Comparison of ENCODE assay signal across 17 cellular contexts in the genomic region with DNA sequence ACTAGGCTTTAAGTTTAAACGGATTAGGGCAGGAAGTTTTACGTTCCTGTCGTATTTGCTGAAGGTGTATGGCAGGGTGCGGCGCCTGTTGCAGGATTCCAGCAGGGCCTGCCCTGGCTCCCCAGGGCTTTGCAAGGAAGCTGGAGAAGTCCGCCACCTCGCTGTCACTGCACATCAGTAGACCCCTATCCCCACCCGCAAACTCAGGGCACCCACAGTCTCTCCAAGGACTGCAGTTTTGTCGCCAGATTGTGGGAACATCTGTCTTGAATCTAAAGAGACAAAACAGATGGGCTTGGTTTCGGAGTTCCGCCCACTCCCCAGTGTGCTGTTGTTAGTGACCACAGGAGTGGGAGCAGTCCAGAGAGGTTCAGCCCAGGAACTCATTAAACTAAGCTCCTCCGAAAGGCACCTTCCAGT.
DNase-seq lines count a peak whose midpoint lies in the region; ATAC-seq, FAIRE-seq and TF ChIP-seq lines count a peak whose summit lies in the region.
"Had no signal": no experiment of that assay in that cellular context is flagged by ENCODE, and none has a peak within 500 bp of the region (broad histone marks: within the 10 kb centered on the region; RNA-seq: fewer than 3 reads in every experiment).

No MANE protein-coding gene starts in this region.

- peak overlapping the region; percentile 5 for H3K18ac ChIP-seq in neuronal stem cell (ENCODE audit: low read length)

- no peak overlapping the region for H3K4ac ChIP-seq in neuronal stem cell (ENCODE audit: low read length)

- BruUV-seq in Calu3 (replicated peaks; lab: Mats Ljungman, UMichigan), result no TSS peak

- H2BK120ac ChIP-seq in neuronal stem cell (ENCODE audit: low read depth, low read length), result no peak overlapping the region

- H2BK5ac ChIP-seq in neuronal stem cell (ENCODE audit: low read length), result no peak overlapping the region

- peaks cover 58% of the 10 kb centered on the region for H3K4me1 Mint-ChIP-seq in Calu3 (ENCODE audit: low read depth, unreplicated experiment)
- H3K4me1 Mint-ChIP-seq in endodermal cell, result peaks cover 30% of the 10 kb centered on the region
- H3K4me1 Mint-ChIP-seq in natural killer cell treated with Interleukin-12 subunit alpha and Interleukin-12 subunit beta and Interleukin-15 and Interleukin-18, amount 100 ng/mL, for 72 hours (ENCODE audit: low read depth in 2 of 2), result peaks cover 5 to 10% of the 10 kb centered on the region in 2 donors
- H3K4me1 Mint-ChIP-seq: B cell had no signal

- H3K36me3 ChIP-seq in endodermal cell (ENCODE audit: control insufficient read depth, insufficient read depth, low read length) (no peaks in the 10 kb centered on the region), neuronal stem cell (replicated peaks in 1 of 2; ENCODE audit: control insufficient read depth in 2 of 2, insufficient read depth in 2 of 2, low read length in 2 of 2) (no peaks in the 10 kb centered on the region), small intestine (ENCODE audit: control insufficient read depth in 2 of 2, insufficient read depth in 2 of 2, low read length in 2 of 2) (no peaks in the 10 kb centered on the region)

- H3K36me3 Mint-ChIP-seq in Calu3 (ENCODE audit: insufficient read depth, unreplicated experiment) (no peaks in the 10 kb centered on the region), endodermal cell (ENCODE audit: low read depth) (no peaks in the 10 kb centered on the region)
- H3K36me3 Mint-ChIP-seq in natural killer cell treated with Interleukin-12 subunit alpha and Interleukin-12 subunit beta and Interleukin-15 and Interleukin-18, amount 100 ng/mL, for 72 hours, result no peaks in the 10 kb centered on the region

- FAIRE-seq in small intestine (lab: Jason Lieb, UNC), result no peak
- FAIRE-seq: GM19239, H54 had no signal

- CTCF ChIA-PET in Calu3 (lab: Charles Lee), result interaction anchor here (0.7 to 1.0 kb wide), 3 partner anchors 120 to 318 kb away, joined by 3 to 7 read pairs (median 4); no protein-coding TSS in a partner anchor

- no peak overlapping the region for H2BK15ac ChIP-seq in neuronal stem cell (ENCODE audit: low read length)

- no peak overlapping the region for H4K91ac ChIP-seq in neuronal stem cell (ENCODE audit: low read depth, low read length, poor library complexity)

- H3K27ac Mint-ChIP-seq in Calu3 (ENCODE audit: unreplicated experiment), result peak overlapping the region; percentile 64
- peak overlapping the region; percentile 86 for H3K27ac Mint-ChIP-seq in endodermal cell
- H3K27ac Mint-ChIP-seq in natural killer cell treated with Interleukin-12 subunit alpha and Interleukin-12 subunit beta and Interleukin-15 and Interleukin-18, amount 100 ng/mL, for 72 hours, result no peak overlapping the region
- H3K27ac Mint-ChIP-seq: B cell had no signal

- peak overlapping the region; percentile 20 for H3K4me2 ChIP-seq in neuronal stem cell (ENCODE audit: insufficient read depth, low read length, poor library complexity, severe bottlenecking)

- H3K4me3 Mint-ChIP-seq in Calu3 (ENCODE audit: low read depth, unreplicated experiment) (peak overlapping the region; percentile 43), endodermal cell (peak overlapping the region; percentile 19)
- H3K4me3 Mint-ChIP-seq in natural killer cell treated with Interleukin-12 subunit alpha and Interleukin-12 subunit beta and Interleukin-15 and Interleukin-18, amount 100 ng/mL, for 72 hours, result no peak overlapping the region
- H3K4me3 Mint-ChIP-seq: B cell had no signal

- intact Hi-C loops in Calu3 (cut with micrococcal nuclease; ENCODE audit: unreplicated experiment), result loop anchor here (5.0 to 10.0 kb wide), 4 partner anchors 79 to 213 kb away; no protein-coding TSS in a partner anchor

- no peaks in the 10 kb centered on the region for H3K27me3 Mint-ChIP-seq in Calu3 (ENCODE audit: unreplicated experiment)
- H3K27me3 Mint-ChIP-seq in endodermal cell (ENCODE audit: insufficient read depth), result no peaks in the 10 kb centered on the region
- H3K27me3 Mint-ChIP-seq in natural killer cell treated with Interleukin-12 subunit alpha and Interleukin-12 subunit beta and Interleukin-15 and Interleukin-18, amount 100 ng/mL, for 72 hours, result no peaks in the 10 kb centered on the region
- H3K27me3 Mint-ChIP-seq: B cell had no signal

- no peak overlapping the region for H4K8ac ChIP-seq in neuronal stem cell (ENCODE audit: low read depth, low read length)

- no peak overlapping the region for H2AK5ac ChIP-seq in neuronal stem cell (ENCODE audit: low read depth, low read length)

- no peak for TF ChIP-seq CTCF in Calu3 (IDR thresholded peaks at IDR 0.05; ENCODE audit: unreplicated experiment)
- peak; percentile 36 for TF ChIP-seq CTCF in endodermal cell (conservative IDR thresholded peaks at IDR 0.05)

- peaks cover 23% of the 10 kb centered on the region for H3K4me1 ChIP-seq in endodermal cell (ENCODE audit: control insufficient read depth, insufficient read depth, low read length)
- H3K4me1 ChIP-seq in neuronal stem cell (ENCODE audit: control insufficient read depth in 2 of 2, insufficient read depth in 1 of 2, low read depth in 1 of 2, low read length in 2 of 2), result peaks cover 6 to 13% of the 10 kb centered on the region in 2 donors
- H3K4me1 ChIP-seq in small intestine (ENCODE audit: control insufficient read depth in 2 of 2, insufficient read depth in 1 of 2, low read depth in 1 of 2, low read length in 1 of 2), result no peaks in the 10 kb centered on the region

- H3K23ac ChIP-seq in neuronal stem cell (ENCODE audit: low read depth, low read length, poor library complexity), result no peak overlapping the region

- DNase-seq in Calu3, result peak; percentile 79
- peak; percentile 34 for DNase-seq in NCI-H1694 treated with DMSO at 0.1 percent for 48 hours (lab: John Stamatoyannopoulos, UW)
- DNase-seq in endodermal cell, result peak; percentile 82
- DNase-seq in neuronal stem cell (ENCODE audit: low spot score), result peak; percentile 46
- no peak for DNase-seq in NCI-H1105 (lab: John Stamatoyannopoulos, UW)
- DNase-seq in small intestine, result no peak
- no peak for DNase-seq in natural killer cell treated with Interleukin-12 subunit alpha and Interleukin-12 subunit beta and Interleukin-15 and Interleukin-18, amount 100 ng/mL, for 72 hours (ENCODE audit: low spot score)
- DNase-seq in putamen (ENCODE audit: low spot score), result no peak
- DNase-seq: activated CD4-positive, alpha-beta T cell treated with anti-CD3 and anti-CD28 coated beads for 1 hour; dermis blood vessel endothelial cell; EL; Kasumi-1; left cardiac atrium; SW 1271 had no signal

- H3K9me3 ChIP-seq in endodermal cell (ENCODE audit: control insufficient read depth, low read length) (no peaks in the 10 kb centered on the region), neuronal stem cell (replicated peaks in 1 of 2; ENCODE audit: control insufficient read depth in 2 of 2, insufficient read depth in 1 of 2, low read depth in 1 of 2, low read length in 2 of 2) (no peaks in the 10 kb centered on the region), small intestine (ENCODE audit: control insufficient read depth, low read depth) (no peaks in the 10 kb centered on the region)

- H3K4me3 ChIP-seq in endodermal cell (ENCODE audit: low read length), result no peak overlapping the region
- H3K4me3 ChIP-seq in neuronal stem cell (ENCODE audit: low read length in 2 of 2), result no peak overlapping the region
- no peak overlapping the region for H3K4me3 ChIP-seq in small intestine (ENCODE audit: low read depth in 1 of 2, low read length in 2 of 2)

- H3K14ac ChIP-seq in neuronal stem cell (ENCODE audit: low read length), result no peak overlapping the region

- no peak overlapping the region for H3K9ac ChIP-seq in endodermal cell (ENCODE audit: extremely low read depth, low read length, poor library complexity, severe bottlenecking)
- H3K9ac ChIP-seq in neuronal stem cell (ENCODE audit: low read depth, low read length, poor library complexity), result no peak overlapping the region

- H3K27me3 ChIP-seq in endodermal cell (ENCODE audit: control insufficient read depth, insufficient read depth, low read length, poor library complexity, severe bottlenecking) (no peaks in the 10 kb centered on the region), neuronal stem cell (ENCODE audit: control insufficient read depth in 3 of 3, insufficient read depth in 3 of 3, low read depth in 1 of 3, low read length in 3 of 3) (no peaks in the 10 kb centered on the region), small intestine (ENCODE audit: control insufficient read depth in 2 of 2, insufficient read depth in 2 of 2, low read length in 2 of 2) (no peaks in the 10 kb centered on the region)

- no peak overlapping the region for H2AFZ ChIP-seq in neuronal stem cell (ENCODE audit: low read length)

- no peaks in the 10 kb centered on the region for H3K79me1 ChIP-seq in neuronal stem cell (ENCODE audit: low read depth, low read length)

- H3K9me3 Mint-ChIP-seq in Calu3 (ENCODE audit: low read depth, unreplicated experiment) (no peaks in the 10 kb centered on the region), endodermal cell (peaks cover 8% of the 10 kb centered on the region)
- no peaks in the 10 kb centered on the region for H3K9me3 Mint-ChIP-seq in natural killer cell treated with Interleukin-12 subunit alpha and Interleukin-12 subunit beta and Interleukin-15 and Interleukin-18, amount 100 ng/mL, for 72 hours

- ATAC-seq in natural killer cell treated with Interleukin-12 subunit alpha and Interleukin-12 subunit beta and Interleukin-15 and Interleukin-18, amount 100 ng/mL, for 72 hours, result no peak
- ATAC-seq: left cardiac atrium had no signal

- H3K27ac ChIP-seq in endodermal cell (ENCODE audit: low read depth, low read length), result no peak overlapping the region
- peak overlapping the region; percentile 70 for H3K27ac ChIP-seq in neuronal stem cell (replicated peaks; ENCODE audit: low read length)
- H3K27ac ChIP-seq in small intestine (ENCODE audit: low read depth in 1 of 2, low read length in 1 of 2), result no peak overlapping the region

- H2BK12ac ChIP-seq in neuronal stem cell (ENCODE audit: low read length), result no peak overlapping the region

- 34 to 35% methylated on average over 9 to 12 of the region's 12 CpGs for WGBS in endodermal cell (ENCODE audit: insufficient coverage in 1 of 2, insufficient read length in 1 of 2), 2 experiments
- no CpG with 5 or more reads among the region's 12 CpGs for WGBS in neuronal stem cell (ENCODE audit: extremely low coverage in 2 of 2, insufficient read length in 2 of 2, insufficient replicate concordance in 1 of 2), 2 donors
- 80 to 87% (median 84%) methylated on average over 12 of the region's 12 CpGs for WGBS in small intestine, 3 donors

Comparison
In these comparisons a context has a peak if more than half of its experiments do, and no peak if none do; other contexts are left out.
1. DNase-seq: peak in Calu3 (single experiment), NCI-H1694 treated with DMSO at 0.1 percent for 48 hours (single experiment), endodermal cell (single experiment) and neuronal stem cell (single experiment); none in NCI-H1105 (single experiment), small intestine (single experiment), natural killer cell treated with Interleukin-12 subunit alpha and Interleukin-12 subunit beta and Interleukin-15 and Interleukin-18, amount 100 ng/mL, for 72 hours (single experiment) and putamen (single experiment).
2. H3K27ac Mint-ChIP-seq: peak in Calu3 (single experiment) and endodermal cell (single experiment); none in natural killer cell treated with Interleukin-12 subunit alpha and Interleukin-12 subunit beta and Interleukin-15 and Interleukin-18, amount 100 ng/mL, for 72 hours (0 of 2).